In genomic region chr1:201670517-201670916, GRCh38 we compare ENCODE assay signal across 18 cellular contexts.
DNase-seq lines count a peak whose midpoint lies in the region; ATAC-seq, FAIRE-seq and TF ChIP-seq lines count a peak whose summit lies in the region.
"Had no signal": no experiment of that assay in that cellular context is flagged by ENCODE, and none has a peak within 500 bp of the region (broad histone marks: within the 10 kb centered on the region; RNA-seq: fewer than 3 reads in every experiment).

No MANE protein-coding gene starts in this region.

- TF ChIP-seq RAD21 in IMR-90 (IDR thresholded peaks at IDR 0.05; ENCODE audit: low read length) = no peak
- TF ChIP-seq RAD21 in SK-N-SH (IDR thresholded peaks at IDR 0.05; ENCODE audit: low read length) = no peak

- H2AFZ ChIP-seq in IMR-90 (replicated peaks; ENCODE audit: low read length, poor library complexity) = peak overlapping the region; percentile 9
- no peak overlapping the region for H2AFZ ChIP-seq in SK-N-SH (ENCODE audit: low read depth)

- DNase-seq in IMR-90 (no peak), urothelium cell line (ENCODE audit: low spot score) (no peak), SK-N-SH (no peak), cerebellar nuclear complex (lab: John Stamatoyannopoulos, UW) (no peak)
- DNase-seq: C1 segment of cervical spinal cord; Calu3; CD4-positive, alpha-beta memory T cell; COR-L47; DMS153; DND-41; GOT3; H7; HCEC 1CT had no signal

- peaks cover 100% of the 10 kb centered on the region for H3K79me2 ChIP-seq in SK-N-SH (ENCODE audit: insufficient read depth)

- no peak overlapping the region for H2BK5ac ChIP-seq in IMR-90 (ENCODE audit: low read depth, low read length, poor library complexity, severe bottlenecking)

- TF ChIP-seq POLR2A in IMR-90 (IDR thresholded peaks at IDR 0.05; ENCODE audit: low read depth, low read length) = no peak

- FAIRE-seq in urothelium cell line (lab: Jason Lieb, UNC) = peak; percentile 76
- FAIRE-seq: G401.6, GM19239 had no signal

- TF ChIP-seq CTCF in HEK293 (tag by site-specific recombination; IDR thresholded peaks at IDR 0.05) (no peak), IMR-90 (conservative IDR thresholded peaks at IDR 0.05; ENCODE audit: low read depth, low read length) (no peak), SK-N-SH (IDR thresholded peaks at IDR 0.05) (no peak)

- H3K4me1 ChIP-seq in HEK293 (ENCODE audit: control insufficient read depth, insufficient read depth, low read length) (no peaks in the 10 kb centered on the region), IMR-90 (ENCODE audit: control insufficient read depth, insufficient read depth, low read length) (peaks cover 19% of the 10 kb centered on the region), SK-N-SH (ENCODE audit: control insufficient read depth in 1 of 2, insufficient read depth in 2 of 2, low read depth in 1 of 2, low read length in 1 of 2) (peaks cover 10 to 29% of the 10 kb centered on the region in 2 experiments; a peak in 3 of 4 replicates)

- H3K36me3 ChIP-seq in HEK293 (ENCODE audit: control insufficient read depth in 2 of 2, insufficient read depth in 1 of 2, low read length in 2 of 2) (no peaks in the 10 kb centered on the region), IMR-90 (ENCODE audit: control insufficient read depth, insufficient read depth, low read length) (peaks cover 9% of the 10 kb centered on the region), SK-N-SH (replicated peaks in 1 of 2; ENCODE audit: control insufficient read depth in 1 of 2, insufficient read depth in 2 of 2, low read length in 1 of 2) (peaks cover 5 to 20% of the 10 kb centered on the region in 2 experiments)

- TF ChIP-seq EP300 in SK-N-SH (IDR thresholded peaks at IDR 0.05; ENCODE audit: borderline replicate concordance in 1 of 2, low read depth in 1 of 2, low read length in 1 of 2) = no peak

- H3K4ac ChIP-seq in IMR-90 (ENCODE audit: low read depth, low read length) = no peak overlapping the region

- no TSS peak for BruUV-seq in IMR-90 (replicated peaks; lab: Mats Ljungman, UMichigan)

- POLR2A ChIA-PET in HEK293 (lab: Yijun Ruan, JAX) = no interaction called here
- POLR2A ChIA-PET in IMR-90 (lab: Charles Lee; ENCODE audit: unreplicated experiment) = interaction anchor here (0.7 kb wide), 1 partner anchor 34 kb away, joined by 3 read pairs; no protein-coding TSS in a partner anchor
- POLR2A ChIA-PET in SK-N-SH (lab: Yijun Ruan, JAX) = no interaction called here

- H3F3A ChIP-seq in SK-N-SH (replicated peaks; ENCODE audit: insufficient read depth) = peaks cover 25% of the 10 kb centered on the region

- peaks cover 49 to 98% of the 10 kb centered on the region in 2 experiments for H3K79me1 ChIP-seq in IMR-90 (ENCODE audit: low read depth in 1 of 2, low read length in 2 of 2)

- ATAC-seq in IMR-90 (ENCODE audit: low read depth) (no peak), GM21528 (IDR thresholded peaks at IDR 0.05; ENCODE audit: low FRiP score, unreplicated experiment) (no peak)

- H3K27me3 ChIP-seq in IMR-90 (ENCODE audit: control insufficient read depth, insufficient read depth, low read length) (no peaks in the 10 kb centered on the region), SK-N-SH (ENCODE audit: insufficient read depth) (no peaks in the 10 kb centered on the region)

- H3K18ac ChIP-seq in IMR-90 (ENCODE audit: low read depth, low read length) = no peak overlapping the region

- no peak overlapping the region for H2AK5ac ChIP-seq in IMR-90 (ENCODE audit: low read depth, low read length)

- peaks cover 70% of the 10 kb centered on the region for H3K9me1 ChIP-seq in IMR-90 (ENCODE audit: insufficient read depth, low read length)

- H2BK15ac ChIP-seq in IMR-90 (ENCODE audit: low read depth, low read length) = no peak overlapping the region

- no peaks in the 10 kb centered on the region for H3K9me3 ChIP-seq in HEK293 (ENCODE audit: control insufficient read depth, insufficient read depth, low read depth, low read length)
- H3K9me3 ChIP-seq in IMR-90 (ENCODE audit: control insufficient read depth, insufficient read depth, low read length) = no peaks in the 10 kb centered on the region
- no peaks in the 10 kb centered on the region for H3K9me3 ChIP-seq in SK-N-SH

- H4K5ac ChIP-seq in IMR-90 (ENCODE audit: low read depth, low read length) = no peak overlapping the region

- no peak overlapping the region for H4K91ac ChIP-seq in IMR-90 (ENCODE audit: insufficient read depth, low read depth, low read length)

- peaks cover 97% of the 10 kb centered on the region for H4K20me1 ChIP-seq in IMR-90 (ENCODE audit: insufficient read depth, low read length)
- peaks cover 100% of the 10 kb centered on the region for H4K20me1 ChIP-seq in SK-N-SH (ENCODE audit: insufficient read depth)

- no peak overlapping the region for H2BK20ac ChIP-seq in IMR-90 (ENCODE audit: low read depth, low read length)

- peak overlapping the region; percentile 34 for H3K23ac ChIP-seq in IMR-90 (ENCODE audit: low read depth, low read length)

- in situ Hi-C loops in IMR-90 (cut with MboI; ENCODE audit: low sequenced_read_pairs) = no loop called here

- H3K56ac ChIP-seq in IMR-90 (ENCODE audit: extremely low read depth, insufficient read depth, low read length) = no peak overlapping the region

- WGBS in IMR-90 (ENCODE audit: extremely low coverage in 2 of 2, insufficient read length in 1 of 2), 2 experiments = 100% methylated on average over 1 of the region's 1 CpG; no CpG with 5 or more reads in 1 of the 2 experiments
- WGBS in SK-N-SH (ENCODE audit: low lambda C conversion rate) = 90% methylated on average over 1 of the region's 1 CpG

- H3K9ac ChIP-seq in IMR-90 (ENCODE audit: low read depth, low read length) = no peak overlapping the region
- H3K9ac ChIP-seq in SK-N-SH = no peak overlapping the region

- H3K4me2 ChIP-seq in IMR-90 (ENCODE audit: low read depth, low read length) (no peak overlapping the region), SK-N-SH (no peak overlapping the region)

- H3K4me3 ChIP-seq in HEK293 (ENCODE audit: low read depth, low read length) (no peak overlapping the region), IMR-90 (ENCODE audit: insufficient read depth, low read depth, low read length) (no peak overlapping the region), SK-N-SH (ENCODE audit: low read depth in 2 of 2, low read length in 1 of 2) (no peak overlapping the region)

- dilution Hi-C loops in IMR-90 (cut with HindIII; ENCODE audit: low sequenced_read_pairs, unreplicated experiment) = no loop called here

- intact Hi-C loops in IMR-90 (cut with micrococcal nuclease) = no loop called here

- no peak overlapping the region for H2BK120ac ChIP-seq in IMR-90 (ENCODE audit: low read depth, low read length)

- H3K27ac ChIP-seq in HEK293 (ENCODE audit: extremely low read depth, low read depth, low read length) (no peak overlapping the region), IMR-90 (ENCODE audit: insufficient read depth, low read length) (no peak overlapping the region), cingulate gyrus (ENCODE audit: low read depth, low read length) (peak overlapping the region; percentile 21), SK-N-SH (ENCODE audit: low read depth in 2 of 2, low read length in 1 of 2) (no peak overlapping the region)

- CTCF ChIA-PET in HEK293 (lab: Yijun Ruan, JAX) = no interaction called here
- CTCF ChIA-PET in IMR-90 (lab: Yijun Ruan, JAX) = no interaction called here
- CTCF ChIA-PET in SK-N-SH (lab: Yijun Ruan, JAX) = no interaction called here

- H2AK9ac ChIP-seq in IMR-90 (replicated peaks; ENCODE audit: low read depth, low read length, poor library complexity) = no peak overlapping the region

- H3K9me2 ChIP-seq in SK-N-SH = no peaks in the 10 kb centered on the region

- H4K8ac ChIP-seq in IMR-90 (ENCODE audit: low read depth in 2 of 2, low read length in 2 of 2) = no peak overlapping the region

- no peak overlapping the region for H3K14ac ChIP-seq in IMR-90 (replicated peaks; ENCODE audit: low read depth, low read length)

TF ChIP-seq in HEK293, 187 proteins besides CTCF, POLR2A, EP300 and RAD21 (continues in another document):
- 0 out of 2 replicates have a peak, but pooled peaks have one; percentile 12 for TF ChIP-seq ZNF157 (tag by site-specific recombination; IDR thresholded peaks at IDR 0.05)
- no peak for TF ChIP-seq ZSCAN5A (tag by site-specific recombination; IDR thresholded peaks at IDR 0.05)

TF ChIP-seq in IMR-90, 13 proteins besides CTCF, POLR2A, EP300 and RAD21 (continues in another document):
- TF ChIP-seq MAFK (IDR thresholded peaks at IDR 0.05; ENCODE audit: low read depth, low read length) (no peak), ELK1 (IDR thresholded peaks at IDR 0.05; ENCODE audit: borderline replicate concordance, low read depth, low read length) (no peak), RFX5 (IDR thresholded peaks at IDR 0.05; ENCODE audit: low read depth, low read length) (no peak), FOS (IDR thresholded peaks at IDR 0.05; ENCODE audit: low read depth, low read length) (no peak), MAZ (IDR thresholded peaks at IDR 0.05; ENCODE audit: borderline replicate concordance, low read depth, low read length) (no peak), SMC3 (IDR thresholded peaks at IDR 0.05; ENCODE audit: low read depth, low read length) (no peak)

TF ChIP-seq in SK-N-SH, 30 proteins besides CTCF, POLR2A, EP300 and RAD21 (continues in another document):
- TF ChIP-seq IRF3 (IDR thresholded peaks at IDR 0.05; ENCODE audit: low read depth, low read length) = no peak
- TF ChIP-seq FOXJ3 (CRISPR knock-in tag; IDR thresholded peaks at IDR 0.05) = no peak
- TF ChIP-seq NFIC (IDR thresholded peaks at IDR 0.05; ENCODE audit: borderline replicate concordance) = no peak
- TF ChIP-seq GABPA (IDR thresholded peaks at IDR 0.05; ENCODE audit: low read depth) = no peak
- TF ChIP-seq EZH2phosphoT487 (IDR thresholded peaks at IDR 0.05; ENCODE audit: borderline replicate concordance, low read depth) = no peak
- TF ChIP-seq FOXM1 (IDR thresholded peaks at IDR 0.05; ENCODE audit: low read depth) = no peak
- no peak for TF ChIP-seq TAF1 (IDR thresholded peaks at IDR 0.05; ENCODE audit: borderline replicate concordance, low read depth, low read length)
